In genomic region chr1:175797576-175797975, GRCh38 we compare ENCODE assay signal across 24 cellular contexts. TPM values are rescaled to one million over a fixed set of nuclear protein-coding genes. Genes with fewer than 3 reads are reported as not detected.
DNase-seq lines count a peak whose midpoint lies in the region; ATAC-seq and TF ChIP-seq lines count a peak whose summit lies in the region.
"Had no signal": no experiment of that assay in that cellular context is flagged by ENCODE, and none has a peak within 500 bp of the region (broad histone marks: within the 10 kb centered on the region; RNA-seq: fewer than 3 reads in every experiment).

No MANE protein-coding gene starts in this region.

- H3F3A ChIP-seq in GM23338 (replicated peaks; ENCODE audit: low read depth), result no peaks in the 10 kb centered on the region
- H3F3A ChIP-seq in SK-N-SH (replicated peaks; ENCODE audit: insufficient read depth), result no peaks in the 10 kb centered on the region

- CTCF ChIA-PET in WTC11 (lab: Charles Lee) (interaction anchor here (1.2 to 1.5 kb wide), 3 partner anchors 40 to 173 kb away, joined by 4 to 5 read pairs (median 5); partner anchors contain the start of gene TNR), SK-N-SH (lab: Yijun Ruan, JAX) (interaction anchor here (1.1 kb wide), 1 partner anchor 39 kb away, joined by 3 read pairs; no protein-coding TSS in a partner anchor)

- H3K9me3 Mint-ChIP-seq in GM23338 (no peaks in the 10 kb centered on the region), WTC11 (no peaks in the 10 kb centered on the region)

- H3K36me3 Mint-ChIP-seq in GM23338 (ENCODE audit: low read depth), result no peaks in the 10 kb centered on the region
- H3K36me3 Mint-ChIP-seq in WTC11, result no peaks in the 10 kb centered on the region
- H3K36me3 Mint-ChIP-seq: CD4-positive, CD25-positive, alpha-beta regulatory T cell; CD8-positive, alpha-beta memory T cell had no signal

- H3K36me3 ChIP-seq in GM23338 (ENCODE audit: insufficient read depth), result no peaks in the 10 kb centered on the region
- H3K36me3 ChIP-seq in SK-N-SH (replicated peaks in 1 of 2; ENCODE audit: control insufficient read depth in 1 of 2, insufficient read depth in 2 of 2, low read length in 1 of 2), result no peaks in the 10 kb centered on the region
- H3K36me3 ChIP-seq: BLaER1 treated with 17β-estradiol and CSF1 and Interleukin-3, amounts not matched to agents 10 nM and 100 nM had no signal

- peaks cover under 1% of the 10 kb centered on the region for H3K9me2 ChIP-seq in GM23338 (ENCODE audit: insufficient read depth)
- no peaks in the 10 kb centered on the region for H3K9me2 ChIP-seq in SK-N-SH

- H3K27me3 ChIP-seq in GM23338 (ENCODE audit: insufficient read depth) (peaks cover 5% of the 10 kb centered on the region; the same call in 1 of the 2 replicates), SK-N-SH (ENCODE audit: insufficient read depth) (no peaks in the 10 kb centered on the region)
- H3K27me3 ChIP-seq: BLaER1 treated with 17β-estradiol and CSF1 and Interleukin-3, amounts not matched to agents 10 nM and 100 nM had no signal

- TF ChIP-seq EP300 in SK-N-SH (IDR thresholded peaks at IDR 0.05; ENCODE audit: borderline replicate concordance in 1 of 2, low read depth in 1 of 2, low read length in 1 of 2), result no peak

- H4K20me1 ChIP-seq in GM23338 (replicated peaks; ENCODE audit: insufficient read depth) (no peaks in the 10 kb centered on the region), SK-N-SH (ENCODE audit: insufficient read depth) (no peaks in the 10 kb centered on the region)
- H4K20me1 ChIP-seq: BLaER1 treated with 17β-estradiol and CSF1 and Interleukin-3, amounts not matched to agents 10 nM and 100 nM had no signal

- no peak overlapping the region for H3K4me2 ChIP-seq in GM23338
- H3K4me2 ChIP-seq in SK-N-SH, result no peak overlapping the region
- H3K4me2 ChIP-seq: BLaER1 treated with 17β-estradiol and CSF1 and Interleukin-3, amounts not matched to agents 10 nM and 100 nM had no signal

- no peaks in the 10 kb centered on the region for H3K79me2 ChIP-seq in GM23338 (replicated peaks; ENCODE audit: insufficient read depth)
- H3K79me2 ChIP-seq in SK-N-SH (ENCODE audit: insufficient read depth), result no peaks in the 10 kb centered on the region

- H3K4me3 ChIP-seq in GM23338 (no peak overlapping the region), SK-N-SH (ENCODE audit: low read depth in 2 of 2, low read length in 1 of 2) (no peak overlapping the region)
- H3K4me3 ChIP-seq: BLaER1 treated with 17β-estradiol and CSF1 and Interleukin-3, amounts not matched to agents 10 nM and 100 nM; K562 had no signal

- H3K4me1 Mint-ChIP-seq in GM23338 (peaks cover 13% of the 10 kb centered on the region), WTC11 (peaks cover 15% of the 10 kb centered on the region)
- H3K4me1 Mint-ChIP-seq: B cell; CD4-positive, CD25-positive, alpha-beta regulatory T cell; CD8-positive, alpha-beta memory T cell had no signal

- no peaks in the 10 kb centered on the region for H3K9me3 ChIP-seq in SK-N-SH

- TF ChIP-seq CTCF in GM23338 (conservative IDR thresholded peaks at IDR 0.05; ENCODE audit: low read depth in 2 of 2) (no peak), WTC11 (IDR thresholded peaks at IDR 0.05) (no peak), SK-N-SH (IDR thresholded peaks at IDR 0.05) (no peak)

- peaks cover 2% of the 10 kb centered on the region for H3K27me3 Mint-ChIP-seq in GM23338 (ENCODE audit: insufficient read depth, low read depth, poor library complexity)
- H3K27me3 Mint-ChIP-seq in WTC11 (ENCODE audit: low read depth), result peaks cover 15% of the 10 kb centered on the region

- H3K27ac ChIP-seq in GM23338 (ENCODE audit: low read depth) (no peak overlapping the region), SK-N-SH (ENCODE audit: low read depth in 2 of 2, low read length in 1 of 2) (no peak overlapping the region)
- H3K27ac ChIP-seq: BLaER1 treated with 17β-estradiol and CSF1 and Interleukin-3, amounts not matched to agents 10 nM and 100 nM had no signal

- TF ChIP-seq RAD21 in SK-N-SH (IDR thresholded peaks at IDR 0.05; ENCODE audit: low read length), result no peak

- H3K4me3 Mint-ChIP-seq in GM23338 (no peak overlapping the region), WTC11 (no peak overlapping the region)
- H3K4me3 Mint-ChIP-seq: B cell; CD4-positive, CD25-positive, alpha-beta regulatory T cell; CD8-positive, alpha-beta memory T cell had no signal

- H2AFZ ChIP-seq in GM23338 (no peak overlapping the region), SK-N-SH (ENCODE audit: low read depth) (no peak overlapping the region)

- POLR2A ChIA-PET in WTC11 (lab: Charles Lee) (no interaction called here), SK-N-SH (lab: Yijun Ruan, JAX) (no interaction called here)

- H3K4me1 ChIP-seq in GM23338 (ENCODE audit: insufficient read depth) (no peaks in the 10 kb centered on the region), SK-N-SH (ENCODE audit: control insufficient read depth in 1 of 2, insufficient read depth in 2 of 2, low read depth in 1 of 2, low read length in 1 of 2) (no peaks in the 10 kb centered on the region; a peak in 1 of 4 replicates)
- H3K4me1 ChIP-seq: BLaER1 treated with 17β-estradiol and CSF1 and Interleukin-3, amounts not matched to agents 10 nM and 100 nM had no signal

- H3K27ac Mint-ChIP-seq in GM23338 (no peak overlapping the region), WTC11 (no peak overlapping the region)
- H3K27ac Mint-ChIP-seq: B cell; CD8-positive, alpha-beta memory T cell had no signal

- DNase-seq in GM23338 (ENCODE audit: low spot score) (peak; percentile 66), WTC11 (ENCODE audit: low spot score) (no peak), iPS DF 4.7 (ENCODE audit: extremely low read depth, low spot score) (peak; percentile 51), SK-N-SH (no peak), NCI-H187 treated with DMSO at 0.1 percent for 48 hours (lab: John Stamatoyannopoulos, UW) (no peak)
- DNase-seq: 8988T; CD4-positive, CD25-positive, alpha-beta regulatory T cell; CD8-positive, alpha-beta memory T cell; COR-L47; DMS 273 treated with DMSO at 0.1 percent for 48 hours; DMS53; DND-41; EL; GDM1; GOT3; HCEC 1CT; IMR-90 had no signal

- no peak overlapping the region for H3K9ac ChIP-seq in SK-N-SH
- H3K9ac ChIP-seq: BLaER1 treated with 17β-estradiol and CSF1 and Interleukin-3, amounts not matched to agents 10 nM and 100 nM had no signal

- ATAC-seq in GM23338 (peak; percentile 92), WTC11 (peak; percentile 93), GM18873 (IDR thresholded peaks at IDR 0.05; ENCODE audit: low FRiP score, unreplicated experiment) (no peak), HG03039 (IDR thresholded peaks at IDR 0.05; ENCODE audit: unreplicated experiment) (no peak)
- ATAC-seq: K562 had no signal

TF ChIP-seq in WTC11, 78 proteins besides CTCF, POLR2A, EP300 and RAD21 (continues in another document):
- TF ChIP-seq ZNF671 (CRISPR knock-in tag; IDR thresholded peaks at IDR 0.05), result no peak
- TF ChIP-seq RORB (CRISPR knock-in tag; IDR thresholded peaks at IDR 0.05), result no peak
- no peak for TF ChIP-seq CREM (CRISPR knock-in tag; IDR thresholded peaks at IDR 0.05)
- TF ChIP-seq AR (CRISPR knock-in tag; IDR thresholded peaks at IDR 0.05), result no peak

TF ChIP-seq in SK-N-SH, 30 proteins besides CTCF, POLR2A, EP300 and RAD21:
- TF ChIP-seq, protein P1, sequence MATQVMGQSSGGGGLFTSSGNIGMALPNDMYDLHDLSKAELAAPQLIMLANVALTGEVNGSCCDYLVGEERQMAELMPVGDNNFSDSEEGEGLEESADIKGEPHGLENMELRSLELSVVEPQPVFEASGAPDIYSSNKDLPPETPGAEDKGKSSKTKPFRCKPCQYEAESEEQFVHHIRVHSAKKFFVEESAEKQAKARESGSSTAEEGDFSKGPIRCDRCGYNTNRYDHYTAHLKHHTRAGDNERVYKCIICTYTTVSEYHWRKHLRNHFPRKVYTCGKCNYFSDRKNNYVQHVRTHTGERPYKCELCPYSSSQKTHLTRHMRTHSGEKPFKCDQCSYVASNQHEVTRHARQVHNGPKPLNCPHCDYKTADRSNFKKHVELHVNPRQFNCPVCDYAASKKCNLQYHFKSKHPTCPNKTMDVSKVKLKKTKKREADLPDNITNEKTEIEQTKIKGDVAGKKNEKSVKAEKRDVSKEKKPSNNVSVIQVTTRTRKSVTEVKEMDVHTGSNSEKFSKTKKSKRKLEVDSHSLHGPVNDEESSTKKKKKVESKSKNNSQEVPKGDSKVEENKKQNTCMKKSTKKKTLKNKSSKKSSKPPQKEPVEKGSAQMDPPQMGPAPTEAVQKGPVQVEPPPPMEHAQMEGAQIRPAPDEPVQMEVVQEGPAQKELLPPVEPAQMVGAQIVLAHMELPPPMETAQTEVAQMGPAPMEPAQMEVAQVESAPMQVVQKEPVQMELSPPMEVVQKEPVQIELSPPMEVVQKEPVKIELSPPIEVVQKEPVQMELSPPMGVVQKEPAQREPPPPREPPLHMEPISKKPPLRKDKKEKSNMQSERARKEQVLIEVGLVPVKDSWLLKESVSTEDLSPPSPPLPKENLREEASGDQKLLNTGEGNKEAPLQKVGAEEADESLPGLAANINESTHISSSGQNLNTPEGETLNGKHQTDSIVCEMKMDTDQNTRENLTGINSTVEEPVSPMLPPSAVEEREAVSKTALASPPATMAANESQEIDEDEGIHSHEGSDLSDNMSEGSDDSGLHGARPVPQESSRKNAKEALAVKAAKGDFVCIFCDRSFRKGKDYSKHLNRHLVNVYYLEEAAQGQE (IDR thresholded peaks at IDR 0.05; ENCODE audit: low read depth, low read length), result no peak
- TF ChIP-seq NRF1 (IDR thresholded peaks at IDR 0.05; ENCODE audit: low read depth, low read length), result no peak
- no peak for TF ChIP-seq RCOR1 (IDR thresholded peaks at IDR 0.05; ENCODE audit: low read length)
TF ChIP-seq in SK-N-SH: peak in this region for 0.

RNA-seq across cellular contexts. Expression of gene TNR, which starts 54.2 kb away (rescaled TPM):
- total RNA-seq in GM23338 (2014; rRNA removed; shearing (Covaris generic)), result not detected in 2 replicates
- not detected in 2 replicates for polyA plus RNA-seq in GM23338 (2016; fragmentation: Nextera tagmentation; extraction: Ambion mirVana)
- 0.02 TPM in 2 of 3 replicates, not detected in the other for total RNA-seq in WTC11 (2021)
- 0.02 and 0.06 TPM in 2 replicates for polyA plus RNA-seq in SK-N-SH (2012; rRNA removed)
- polyA plus RNA-seq in SK-N-SH (2012; cell fraction: cytosol; rRNA removed), result 0.03 and 0.07 TPM in 2 replicates
- polyA plus RNA-seq in SK-N-SH (2012; cell fraction: nucleus; rRNA removed), result 0.02 TPM in 2 replicates
- total RNA-seq: A673; CD4-positive, CD25-positive, alpha-beta regulatory T cell; CD8-positive, alpha-beta memory T cell; IMR-90; K562 had no signal
- polyA plus RNA-seq: AG04450; CD4-positive, CD25-positive, alpha-beta regulatory T cell; CD8-positive, alpha-beta memory T cell; IMR-90; K562 had no signal

Comparison
In these comparisons a context has a peak if more than half of its experiments do, and no peak if none do; other contexts are left out.
1. ATAC-seq: peak in GM23338 (single experiment) and WTC11 (single experiment); none in GM18873 (single experiment) and HG03039 (single experiment).
2. DNase-seq: peak in GM23338 (single experiment) and iPS DF 4.7 (single experiment); none in WTC11 (single experiment), SK-N-SH (single experiment) and NCI-H187 treated with DMSO at 0.1 percent for 48 hours (single experiment).